ENCODE assay signal across 22 cellular contexts in genomic region chr12:77968021-77968420, GRCh38.
DNase-seq lines count a peak whose midpoint lies in the region; ATAC-seq lines count a peak whose summit lies in the region.
"Had no signal": no experiment of that assay in that cellular context is flagged by ENCODE, and none has a peak within 500 bp of the region (broad histone marks: within the 10 kb centered on the region; RNA-seq: fewer than 3 reads in every experiment).

No MANE protein-coding gene starts in this region.

- no peaks in the 10 kb centered on the region for H3K27me3 ChIP-seq in HAP-1 (ENCODE audit: low read depth)

- H3K4me1 ChIP-seq in HAP-1 = peaks cover 42% of the 10 kb centered on the region

- ATAC-seq in HG02852 (IDR thresholded peaks at IDR 0.05; ENCODE audit: unreplicated experiment) = no peak
- ATAC-seq: GM23338 had no signal

- in situ Hi-C loops in HAP-1 (cut with MboI; ENCODE audit: low sequenced_read_pairs) = no loop called here

- no peaks in the 10 kb centered on the region for H3K9me3 ChIP-seq in HAP-1

- peak in 1 of 2 experiments; percentile 46 for DNase-seq in HAP-1 (ENCODE audit: low spot score in 2 of 2)
- no peak for DNase-seq in caudate nucleus (lab: John Stamatoyannopoulos, UW)
- peak; percentile 24 for DNase-seq in midbrain (lab: John Stamatoyannopoulos, UW)
- DNase-seq in substantia nigra (lab: John Stamatoyannopoulos, UW) = no peak
- DNase-seq in amniotic stem cell (lab: John Stamatoyannopoulos, UW) = no peak
- DNase-seq in T-helper 9 cell = no peak
- DNase-seq in HK-2 (ENCODE audit: unreplicated experiment) = no peak
- DNase-seq: 8988T; AML-193; Calu3; CD8-positive, alpha-beta memory T cell; GF-D8; HCEC 1CT; Kasumi-1; NCI-H1694; NCI-H2081; NCI-H2171 treated with DMSO at 0.1 percent for 48 hours; NCI-H524 treated with DMSO at 0.1 percent for 48 hours; Right ventricle myocardium superior had no signal

- H3K4me3 ChIP-seq in HAP-1 = peak overlapping the region; percentile 25
- H3K4me3 ChIP-seq: GM23338 had no signal

- peak overlapping the region; percentile 71 for H3K27ac ChIP-seq in caudate nucleus (ENCODE audit: low read depth, low read length)
- peak overlapping the region; percentile 68 for H3K27ac ChIP-seq in substantia nigra (ENCODE audit: low read depth, low read length, poor library complexity, severe bottlenecking)
- H3K27ac ChIP-seq: C4-2B had no signal

- no peaks in the 10 kb centered on the region for H3K36me3 ChIP-seq in HAP-1 (replicated peaks)
